In the genomic region with DNA sequence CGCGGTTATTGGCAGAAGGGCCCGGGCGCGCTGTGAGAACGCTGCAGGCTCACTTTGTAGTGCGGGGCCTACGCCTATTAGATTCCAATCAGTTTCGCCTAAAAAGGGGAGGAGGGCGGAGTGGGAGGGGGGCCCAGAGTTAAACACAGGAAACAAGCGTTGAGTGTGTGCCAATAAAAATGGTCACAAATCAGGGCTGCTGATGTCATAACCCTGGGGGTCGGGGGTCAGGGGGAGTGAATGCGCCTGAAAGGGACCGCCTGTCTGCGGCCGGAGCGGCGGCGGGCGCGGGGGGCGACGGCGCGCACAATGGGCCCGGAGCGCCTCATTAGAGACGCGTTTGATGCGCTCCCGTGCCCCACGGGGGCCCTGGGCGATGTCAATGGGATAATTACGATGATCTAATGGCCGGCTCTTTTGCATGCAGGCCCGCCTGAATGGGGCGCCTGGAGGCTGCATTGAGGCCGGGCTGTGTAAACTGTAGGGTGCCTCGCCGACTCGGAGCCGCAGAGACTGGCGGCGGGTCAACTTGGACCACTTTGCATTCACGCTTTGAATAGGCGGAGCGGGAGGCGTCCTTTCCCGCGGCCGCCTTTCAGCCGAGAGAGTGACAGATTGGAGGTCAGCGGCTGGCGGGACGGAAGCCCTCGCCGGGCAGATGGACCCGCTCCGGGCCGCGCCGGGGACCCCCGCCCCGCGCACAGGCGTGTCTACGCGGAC, we compare ENCODE assay signal across 11 cellular contexts.
DNase-seq lines count a peak whose midpoint lies in the region; ATAC-seq and TF ChIP-seq lines count a peak whose summit lies in the region.
"Had no signal": no experiment of that assay in that cellular context is flagged by ENCODE, and none has a peak within 500 bp of the region (broad histone marks: within the 10 kb centered on the region; RNA-seq: fewer than 3 reads in every experiment).

No MANE protein-coding gene starts in this region.

- H3K4me3 ChIP-seq in heart left ventricle (peak overlapping the region; percentile 5 to 39 (median 28)), astrocyte of the cerebellum (ENCODE audit: low read depth, low read length) (peak overlapping the region; percentile 4), thyroid gland (replicated peaks in 1 of 3) (no peak overlapping the region)

- H3K4me1 Mint-ChIP-seq in type B pancreatic cell (ENCODE audit: unreplicated experiment) = peaks cover 19% of the 10 kb centered on the region

- H3K27ac ChIP-seq in heart left ventricle (no peak overlapping the region), thyroid gland (no peak overlapping the region)

- peak overlapping the region; percentile 85 for H3K4me3 Mint-ChIP-seq in type B pancreatic cell
- H3K4me3 Mint-ChIP-seq: CD8-positive, alpha-beta T cell had no signal

- no peaks in the 10 kb centered on the region for H3K9me3 Mint-ChIP-seq in type B pancreatic cell
- H3K9me3 Mint-ChIP-seq: CD8-positive, alpha-beta T cell had no signal

- peak in 1 of 5 donors; percentile 29 for DNase-seq in heart left ventricle
- no peak for DNase-seq in Right ventricle myocardium inferior (ENCODE audit: missing footprints)
- DNase-seq in astrocyte of the cerebellum (ENCODE audit: low read depth) = no peak
- peak; percentile 97 for DNase-seq in islet precursor cell
- peak; percentile 83 for DNase-seq in type B pancreatic cell (ENCODE audit: extremely low spot score, unreplicated experiment)
- DNase-seq in thyroid gland = no peak
- DNase-seq in HT-29 (ENCODE audit: low spot score) = no peak
- DNase-seq: activated CD4-positive, alpha-beta T cell treated with anti-CD3 and anti-CD28 coated beads, Interleukin-2, amount 50 U/mL, for 48 hours; CD8-positive, alpha-beta T cell had no signal

- H3K4me1 ChIP-seq in heart left ventricle = peaks cover 0 to 19% (median 10%) of the 10 kb centered on the region in 12 donors
- H3K4me1 ChIP-seq in thyroid gland = peaks cover 0 to 14% of the 10 kb centered on the region in 2 donors

- TF ChIP-seq POLR2A in heart left ventricle (IDR thresholded peaks at IDR 0.05) (no peak), thyroid gland (IDR thresholded peaks at IDR 0.05) (no peak)

- ATAC-seq in heart left ventricle (no peak), Right ventricle myocardium inferior (no peak), GM21528 (IDR thresholded peaks at IDR 0.05; ENCODE audit: low FRiP score, unreplicated experiment) (no peak)
- ATAC-seq: CD8-positive, alpha-beta T cell; HepG2 had no signal

- H3K27me3 ChIP-seq in heart left ventricle (peaks cover 18 to 88% (median 72%) of the 10 kb centered on the region in 9 donors), thyroid gland (peaks cover 32% of the 10 kb centered on the region)

- no peak overlapping the region for H3K27ac Mint-ChIP-seq in type B pancreatic cell
- H3K27ac Mint-ChIP-seq: CD8-positive, alpha-beta T cell had no signal

- no peaks in the 10 kb centered on the region for H3K9me3 ChIP-seq in heart left ventricle
- H3K9me3 ChIP-seq in thyroid gland = no peaks in the 10 kb centered on the region

- H3K36me3 ChIP-seq in heart left ventricle (no peaks in the 10 kb centered on the region), thyroid gland (no peaks in the 10 kb centered on the region)

- peaks cover 87% of the 10 kb centered on the region for H3K27me3 Mint-ChIP-seq in type B pancreatic cell

- intact Hi-C loops in heart left ventricle (cut with DNase I) (no loop called here), Right ventricle myocardium inferior (cut with DNase I) (no loop called here), thyroid gland (cut with DNase I) (no loop called here)

- 2 to 5% (median 2%) methylated on average over 44 to 68 of the region's 68 CpGs for WGBS in heart left ventricle, 4 donors
- WGBS in thyroid gland, 2 donors = 5 to 8% methylated on average over 31 to 50 of the region's 68 CpGs

- H3K36me3 Mint-ChIP-seq in type B pancreatic cell = no peaks in the 10 kb centered on the region
- H3K36me3 Mint-ChIP-seq: CD8-positive, alpha-beta T cell had no signal

- in situ Hi-C loops in astrocyte of the cerebellum (cut with HindIII; ENCODE audit: low sequenced_read_pairs) = no loop called here

- TF ChIP-seq CTCF in heart left ventricle (IDR thresholded peaks at IDR 0.05) (no peak), astrocyte of the cerebellum (IDR thresholded peaks at IDR 0.05; ENCODE audit: low read depth, low read length, missing control alignments) (no peak), type B pancreatic cell (conservative IDR thresholded peaks at IDR 0.05) (no peak), thyroid gland (IDR thresholded peaks at IDR 0.05) (no peak)

Comparison
In these comparisons a context has a peak if more than half of its experiments do, and no peak if none do; other contexts are left out.
1. DNase-seq: peak in islet precursor cell (single experiment) and type B pancreatic cell (single experiment); none in Right ventricle myocardium inferior (single experiment), astrocyte of the cerebellum (single experiment), thyroid gland (0 of 2) and HT-29 (single experiment).
2. H3K4me3 ChIP-seq: peak in heart left ventricle (12 of 12) and astrocyte of the cerebellum (single experiment); none in thyroid gland (0 of 3).